1 cellular context compared by ENCODE assay signal in genomic region chr13:30787747-30788535, GRCh38.
A peak's percentile ranks its signal among the peaks of the same experiment; 100 is the strongest.
TF ChIP-seq lines count a peak whose summit lies in the region.

No MANE protein-coding gene starts in this region.

TF ChIP-seq in K562, 482 proteins besides CTCF, POLR2A, EP300 and RAD21:
- TF ChIP-seq CCAR2 (IDR thresholded peaks at IDR 0.05; ENCODE audit: low read depth, low read length) (no peak), RFX1 (IDR thresholded peaks at IDR 0.05) (peak; percentile 54)
TF ChIP-seq in K562: peak in this region for 1.
